Comparison of ENCODE assay signal across 1 cellular context in genomic region chr22:35537252-35537651, GRCh38.
TF ChIP-seq lines count a peak whose summit lies in the region.

No MANE protein-coding gene starts in this region.

TF ChIP-seq in endothelial cell of umbilical vein, 7 proteins besides CTCF, POLR2A, EP300 and RAD21 (continued from another document):
- TF ChIP-seq POLR2AphosphoS5 (IDR thresholded peaks at IDR 0.05; ENCODE audit: insufficient read depth, low read depth, low read length) (no peak), FOS (IDR thresholded peaks at IDR 0.05; ENCODE audit: borderline replicate concordance, insufficient read depth, low read length) (no peak), GATA2 (IDR thresholded peaks at IDR 0.05; ENCODE audit: insufficient read depth, insufficient read length, low read depth, low read length) (no peak), MAX (IDR thresholded peaks at IDR 0.05; ENCODE audit: insufficient read depth, insufficient read length) (no peak), EZH2 (IDR thresholded peaks at IDR 0.05; ENCODE audit: borderline replicate concordance, low read depth, low read length, severe bottlenecking) (no peak)
TF ChIP-seq in endothelial cell of umbilical vein: peak in this region for 0.
